ENCODE assay signal across 5 cellular contexts in genomic region chr17:5861246-5861645, GRCh38.
"Had no signal": no experiment of that assay in that cellular context is flagged by ENCODE, and none has a peak within 500 bp of the region (broad histone marks: within the 10 kb centered on the region; RNA-seq: fewer than 3 reads in every experiment).

No MANE protein-coding gene starts in this region.

- H3K4me3 ChIP-seq: GM23338 had no signal

- H3K27ac ChIP-seq: HL-60 had no signal

- DNase-seq: HCEC 1CT, HFFc6, KBM-7 had no signal

- H3K4me2 ChIP-seq: GM23338 had no signal
